Comparison of ENCODE assay signal across 8 cellular contexts in the genomic region with DNA sequence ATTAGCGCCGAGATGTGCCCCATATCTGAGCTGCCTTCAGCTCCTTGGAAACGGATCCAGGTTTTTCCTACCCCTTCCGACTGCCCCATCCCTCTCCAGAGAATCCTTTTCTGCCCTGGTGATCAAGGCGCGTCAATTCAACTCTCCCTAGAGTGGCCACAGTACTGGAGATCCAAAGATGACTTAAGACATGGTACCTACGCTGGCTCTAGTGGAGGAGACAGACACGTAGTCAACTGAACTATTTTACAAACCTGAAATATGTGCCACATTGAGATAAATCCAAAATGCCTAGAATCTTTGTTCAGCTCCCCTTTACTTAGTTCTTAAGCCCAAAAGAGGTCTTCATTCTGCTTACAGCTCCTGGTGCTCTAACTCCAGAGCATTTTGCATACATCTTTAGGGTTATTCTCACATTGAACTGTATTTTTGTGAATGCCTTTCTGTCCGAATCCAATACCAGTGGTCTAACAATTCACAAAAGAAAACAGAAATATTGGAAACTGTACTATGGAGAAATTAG. TPM values are rescaled to one million over a fixed set of nuclear protein-coding genes. Genes with fewer than 3 reads are reported as not detected.
DNase-seq lines count a peak whose midpoint lies in the region; ATAC-seq lines count a peak whose summit lies in the region.

No MANE protein-coding gene starts in this region.

- H3K27me3 Mint-ChIP-seq in activated naive CD4-positive, alpha-beta T cell treated with anti-CD3 and anti-CD28 coated beads, Interleukin-2, amount 10 ng/mL, durations not matched to agents 7 days and 5 days, result peaks cover 18% of the 10 kb centered on the region

- peak overlapping the region; percentile 76 for H3K18ac ChIP-seq in mesendoderm (ENCODE audit: low read length)

- H3K79me2 ChIP-seq in mesendoderm (ENCODE audit: control insufficient read depth, insufficient read depth, low read length), result peaks cover 36% of the 10 kb centered on the region

- peak overlapping the region; percentile 92 for H3K4me2 ChIP-seq in mesendoderm (ENCODE audit: low read length)

- H3K4me1 Mint-ChIP-seq in activated naive CD4-positive, alpha-beta T cell treated with anti-CD3 and anti-CD28 coated beads, Interleukin-2, amount 10 ng/mL, durations not matched to agents 7 days and 5 days, result peaks cover 35% of the 10 kb centered on the region

- H3K27me3 ChIP-seq in mesendoderm (ENCODE audit: insufficient read depth, low read length, poor library complexity), result no peaks in the 10 kb centered on the region

- H2AK5ac ChIP-seq in mesendoderm (ENCODE audit: low read length), result no peak overlapping the region

- peak overlapping the region; percentile 85 for H3K4me3 Mint-ChIP-seq in activated naive CD4-positive, alpha-beta T cell treated with anti-CD3 and anti-CD28 coated beads, Interleukin-2, amount 10 ng/mL, durations not matched to agents 7 days and 5 days

- peak overlapping the region; percentile 84 for H4K5ac ChIP-seq in mesendoderm (ENCODE audit: low read length)

- H3K4me1 ChIP-seq in mesendoderm (ENCODE audit: control insufficient read depth, low read depth, low read length), result peaks cover 3% of the 10 kb centered on the region

- peak overlapping the region; percentile 72 for H3K4me3 ChIP-seq in mesendoderm (ENCODE audit: low read length)

- H3K9me3 Mint-ChIP-seq in activated naive CD4-positive, alpha-beta T cell treated with anti-CD3 and anti-CD28 coated beads, Interleukin-2, amount 10 ng/mL, durations not matched to agents 7 days and 5 days, result no peaks in the 10 kb centered on the region

- H3K4ac ChIP-seq in mesendoderm (ENCODE audit: low read depth, low read length), result no peak overlapping the region

- H2BK120ac ChIP-seq in mesendoderm (ENCODE audit: low read depth, low read length), result no peak overlapping the region

- no CpG with 5 or more reads among the region's 9 CpGs for WGBS in mesendoderm (ENCODE audit: extremely low coverage, insufficient coverage, low lambda C conversion rate)

- peak overlapping the region; percentile 93 for H3K9ac ChIP-seq in mesendoderm (ENCODE audit: low read length)

- peak overlapping the region; percentile 98 for H3K27ac ChIP-seq in caudate nucleus (ENCODE audit: low read depth, low read length)
- H3K27ac ChIP-seq in mesendoderm (ENCODE audit: low read depth, low read length), result peak overlapping the region; percentile 85

- CTCF ChIA-PET in activated naive CD4-positive, alpha-beta T cell treated with anti-CD3 and anti-CD28 coated beads, Interleukin-2, amount 10 ng/mL, durations not matched to agents 7 days and 5 days (lab: Charles Lee), result interaction anchor here (0.7 to 2.3 kb wide), 7 partner anchors 9 to 172 kb away, joined by 3 to 8 read pairs (median 3); no protein-coding TSS in a partner anchor

- H3K56ac ChIP-seq in mesendoderm (ENCODE audit: low read length), result peak overlapping the region; percentile 96

- H3K79me1 ChIP-seq in mesendoderm (ENCODE audit: low read length), result peaks cover 3% of the 10 kb centered on the region

- peak overlapping the region; percentile 0 for H4K8ac ChIP-seq in mesendoderm (ENCODE audit: low read depth, low read length)

- H3K27ac Mint-ChIP-seq in activated naive CD4-positive, alpha-beta T cell treated with anti-CD3 and anti-CD28 coated beads, Interleukin-2, amount 10 ng/mL, durations not matched to agents 7 days and 5 days, result peak overlapping the region; percentile 99

- no peak overlapping the region for H2BK15ac ChIP-seq in mesendoderm (replicated peaks; ENCODE audit: low read depth)

- ATAC-seq in HG03571 (IDR thresholded peaks at IDR 0.05; ENCODE audit: unreplicated experiment), result peak; percentile 13

- peaks cover 12% of the 10 kb centered on the region for H3K36me3 Mint-ChIP-seq in activated naive CD4-positive, alpha-beta T cell treated with anti-CD3 and anti-CD28 coated beads, Interleukin-2, amount 10 ng/mL, durations not matched to agents 7 days and 5 days

- DNase-seq in activated naive CD4-positive, alpha-beta T cell treated with anti-CD3 and anti-CD28 coated beads, Interleukin-2, amount 10 ng/mL, durations not matched to agents 7 days and 5 days, result no peak
- DNase-seq in activated naive CD4-positive, alpha-beta T cell treated with Interleukin-2 at 50 U/mL for 16 hours, result no peak
- DNase-seq in caudate nucleus (lab: John Stamatoyannopoulos, UW) (no peak), mesendoderm (no peak), dermis blood vessel endothelial cell (no peak), COR-L47 (lab: John Stamatoyannopoulos, UW) (no peak), globus pallidus (ENCODE audit: low spot score) (no peak)

- peak overlapping the region; percentile 77 for H2BK5ac ChIP-seq in mesendoderm (ENCODE audit: low read length)

- no peak overlapping the region for H3K23ac ChIP-seq in mesendoderm (ENCODE audit: low read length)

- H3K36me3 ChIP-seq in mesendoderm (ENCODE audit: control insufficient read depth, insufficient read depth, low read length), result no peaks in the 10 kb centered on the region

RNA-seq across cellular contexts. Expression of a gene that starts 0.4 kb away (rescaled TPM):
- 60.0 TPM for polyA plus RNA-seq in mesendoderm (2013, experiment 1 of 2)
- 60.0 TPM for polyA plus RNA-seq in mesendoderm (2013, experiment 2 of 2)
- 57.2 and 83.1 TPM in 2 replicates for total RNA-seq in dermis blood vessel endothelial cell
